In the genomic region with DNA sequence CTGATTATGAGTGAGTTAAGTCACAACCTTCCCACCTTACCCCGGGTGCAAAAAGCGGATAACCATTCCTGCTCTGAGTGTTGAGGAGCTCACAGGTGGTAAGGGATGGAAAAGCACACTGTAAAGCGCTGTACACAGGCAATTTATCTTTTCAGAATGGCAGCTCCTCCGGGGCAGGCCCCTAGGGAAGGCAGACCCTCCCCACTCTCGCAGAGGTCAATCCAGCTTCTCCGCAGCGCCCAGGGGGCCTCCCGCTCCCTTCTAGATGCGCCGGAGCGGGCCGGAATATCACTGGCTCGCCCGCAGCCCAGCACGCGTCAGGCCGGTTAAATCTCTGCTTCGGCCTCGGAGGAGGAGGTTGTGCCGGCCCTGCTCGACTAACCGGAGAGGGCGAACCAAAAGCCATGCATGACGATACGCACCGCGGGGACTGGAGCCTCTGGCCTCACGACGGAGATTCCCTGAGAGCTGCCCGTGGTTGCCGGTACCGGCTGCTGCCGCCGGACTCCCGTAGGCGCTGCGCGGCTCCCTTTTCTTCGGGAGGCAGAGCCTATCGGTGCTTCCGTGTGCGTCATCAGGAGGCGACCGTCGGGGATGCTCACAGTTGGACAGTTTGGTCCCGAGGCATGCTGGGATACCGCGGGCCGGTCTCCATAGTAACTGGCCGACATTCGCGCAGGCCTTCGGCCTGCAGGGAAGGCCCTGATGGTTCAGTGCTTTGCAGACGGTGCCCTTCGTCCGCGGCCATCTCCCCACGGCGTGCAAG, we compare ENCODE assay signal across 8 cellular contexts. TPM values are rescaled to one million over a fixed set of nuclear protein-coding genes. Genes with fewer than 3 reads are reported as not detected.
DNase-seq lines count a peak whose midpoint lies in the region; ATAC-seq and TF ChIP-seq lines count a peak whose summit lies in the region.

A gene with protein sequence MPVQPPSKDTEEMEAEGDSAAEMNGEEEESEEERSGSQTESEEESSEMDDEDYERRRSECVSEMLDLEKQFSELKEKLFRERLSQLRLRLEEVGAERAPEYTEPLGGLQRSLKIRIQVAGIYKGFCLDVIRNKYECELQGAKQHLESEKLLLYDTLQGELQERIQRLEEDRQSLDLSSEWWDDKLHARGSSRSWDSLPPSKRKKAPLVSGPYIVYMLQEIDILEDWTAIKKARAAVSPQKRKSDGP (minus strand): TSS at position 555 of the 766 bp plus-strand sequence. CDS start 2,870 bp downstream, outside the sequence.

- peaks cover 3% of the 10 kb centered on the region for H3K27me3 Mint-ChIP-seq in activated naive CD8-positive, alpha-beta T cell treated with anti-CD3 and anti-CD28 coated beads, Interleukin-2, amount 50 U/mL, for 24 hours

- intact Hi-C loops in tibial artery (cut with DNase I; ENCODE audit: low total_unique reads), result loop anchor here (5.0 kb wide), 1 partner anchor 32 kb away; no protein-coding TSS in a partner anchor

- no peaks in the 10 kb centered on the region for H3K9me3 Mint-ChIP-seq in activated naive CD8-positive, alpha-beta T cell treated with anti-CD3 and anti-CD28 coated beads, Interleukin-2, amount 50 U/mL, for 24 hours

- H3K79me2 ChIP-seq in parathyroid adenoma, result peaks cover 9% of the 10 kb centered on the region

- H3K36me3 ChIP-seq in cardiac muscle cell, result peaks cover 12% of the 10 kb centered on the region
- no peaks in the 10 kb centered on the region for H3K36me3 ChIP-seq in parathyroid adenoma (ENCODE audit: control insufficient read depth, insufficient read depth, low read length)
- H3K36me3 ChIP-seq in tibial artery, result peaks cover 16 to 31% (median 23%) of the 10 kb centered on the region in 3 donors

- H3K4me3 ChIP-seq in GM12864 (ENCODE audit: low read depth, low read length) (peak within 1 kb of the TSS; percentile 90), cardiac muscle cell (peak within 1 kb of the TSS; percentile 70), parathyroid adenoma (ENCODE audit: low read depth, low read length) (peak within 1 kb of the TSS; percentile 79), tibial artery (peak within 1 kb of the TSS; percentile 92 to 95)

- peak within 1 kb of the TSS; percentile 85 for H3K27ac ChIP-seq in cardiac muscle cell
- H3K27ac ChIP-seq in parathyroid adenoma, result peak within 1 kb of the TSS; percentile 84
- H3K27ac ChIP-seq in tibial artery, result peak within 1 kb of the TSS; percentile 87 to 98

- H3K9me3 ChIP-seq in cardiac muscle cell (ENCODE audit: low read depth) (no peaks in the 10 kb centered on the region), parathyroid adenoma (ENCODE audit: control insufficient read depth, low read length) (no peaks in the 10 kb centered on the region), tibial artery (no peaks in the 10 kb centered on the region)

- peaks cover 14% of the 10 kb centered on the region for H3K4me1 ChIP-seq in cardiac muscle cell (ENCODE audit: low read depth)
- H3K4me1 ChIP-seq in parathyroid adenoma, result peaks cover 6% of the 10 kb centered on the region
- H3K4me1 ChIP-seq in tibial artery, result peaks cover 12 to 40% (median 33%) of the 10 kb centered on the region in 4 donors

- peak within 1 kb of the TSS; percentile 94 for H3K4me3 Mint-ChIP-seq in activated naive CD8-positive, alpha-beta T cell treated with anti-CD3 and anti-CD28 coated beads, Interleukin-2, amount 50 U/mL, for 24 hours

- DNase-seq in GM12864 (ENCODE audit: low read depth), result peak; percentile 89
- DNase-seq in NCI-H1436 (lab: John Stamatoyannopoulos, UW), result peak; percentile 94
- DNase-seq in SW480 (ENCODE audit: low spot score), result peak; percentile 96
- DNase-seq in activated naive CD8-positive, alpha-beta T cell treated with anti-CD3 and anti-CD28 coated beads, Interleukin-2, amount 50 U/mL, for 24 hours, result peak; percentile 97
- peak; percentile 98 for DNase-seq in cardiac muscle cell (ENCODE audit: low read depth in 1 of 2, low spot score in 1 of 2)
- peak; percentile 99 for DNase-seq in tibial artery

- peak within 1 kb of the TSS; percentile 61 for H3K9ac ChIP-seq in parathyroid adenoma

- TF ChIP-seq CTCF in GM12864 (IDR thresholded peaks at IDR 0.05; ENCODE audit: low read depth, low read length, missing control alignments) (peak; percentile 27), cardiac muscle cell (IDR thresholded peaks at IDR 0.05; ENCODE audit: low read depth, low read length) (no peak), parathyroid adenoma (IDR thresholded peaks at IDR 0.05) (peak; percentile 20), tibial artery (IDR thresholded peaks at IDR 0.05) (peak; percentile 14 to 46)

- ATAC-seq in HG02759 (IDR thresholded peaks at IDR 0.05; ENCODE audit: unreplicated experiment), result peak; percentile 73
- peak; percentile 75 for ATAC-seq in activated naive CD8-positive, alpha-beta T cell treated with anti-CD3 and anti-CD28 coated beads, Interleukin-2, amount 50 U/mL, for 24 hours

- H3K4me1 Mint-ChIP-seq in activated naive CD8-positive, alpha-beta T cell treated with anti-CD3 and anti-CD28 coated beads, Interleukin-2, amount 50 U/mL, for 24 hours, result peaks cover 49% of the 10 kb centered on the region

- H3K27ac Mint-ChIP-seq in activated naive CD8-positive, alpha-beta T cell treated with anti-CD3 and anti-CD28 coated beads, Interleukin-2, amount 50 U/mL, for 24 hours, result peak within 1 kb of the TSS; percentile 91

- H3K36me3 Mint-ChIP-seq in activated naive CD8-positive, alpha-beta T cell treated with anti-CD3 and anti-CD28 coated beads, Interleukin-2, amount 50 U/mL, for 24 hours (ENCODE audit: low read depth), result peaks cover 23% of the 10 kb centered on the region

- H3K27me3 ChIP-seq in cardiac muscle cell (no peaks in the 10 kb centered on the region), parathyroid adenoma (ENCODE audit: control insufficient read depth, insufficient read depth, low read length) (no peaks in the 10 kb centered on the region), tibial artery (no peaks in the 10 kb centered on the region)

- peak within 1 kb of the TSS; percentile 89 for H2AFZ ChIP-seq in parathyroid adenoma

- peak within 1 kb of the TSS; percentile 97 for H3K4me2 ChIP-seq in parathyroid adenoma (ENCODE audit: low read length)

RNA-seq across cellular contexts. Expression of the gene that starts here (rescaled TPM):
- 29.3 and 33.2 TPM in 2 replicates for total RNA-seq in cardiac muscle cell
- polyA plus RNA-seq in cardiac muscle cell, result 33.8 and 37.3 TPM in 2 replicates

Comparison
In these comparisons a context has a peak if more than half of its experiments do, and no peak if none do; other contexts are left out.
1. Peak in every context shown above with its lines: DNase-seq, ATAC-seq, H3K4me3 ChIP-seq and H3K27ac ChIP-seq.